Comparison of ENCODE assay signal across 18 cellular contexts in the genomic region with DNA sequence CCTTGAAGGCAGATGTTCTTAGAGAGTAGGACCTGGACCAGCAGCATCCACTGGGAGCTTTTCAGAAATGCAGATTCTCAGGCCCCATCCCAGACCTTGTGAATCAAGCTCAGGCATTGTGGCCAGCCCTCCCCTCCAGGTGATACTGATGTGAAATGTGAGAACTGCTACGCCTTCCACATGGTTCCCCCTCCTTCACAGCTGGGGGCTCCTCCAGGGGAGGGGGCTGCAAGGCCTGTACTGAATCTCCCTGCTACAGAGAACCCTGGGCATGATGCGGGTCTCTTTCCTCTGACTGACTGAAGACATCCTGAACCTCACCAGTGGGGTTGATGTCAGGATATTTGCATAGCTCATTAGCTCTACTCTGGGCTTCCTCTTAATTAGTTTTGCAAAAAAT.
"Had no signal": no experiment of that assay in that cellular context is flagged by ENCODE, and none has a peak within 500 bp of the region (broad histone marks: within the 10 kb centered on the region; RNA-seq: fewer than 3 reads in every experiment).

No MANE protein-coding gene starts in this region.

- DNase-seq: IMR-90, Kasumi-1, KG1, MM.1S, NCI-H1092 treated with DMSO at 0.1 percent for 48 hours, NCI-H1436, NCI-H187, NCI-H2029, NCI-H2081 treated with DMSO at 0.1 percent for 48 hours, NCI-H524, NCI-H69, NCI-H774, PC-3, SHP77 treated with DMSO at 0.1 percent for 48 hours, SJCRH30 had no signal

- FAIRE-seq: HepG2 had no signal

- H3K4me3 ChIP-seq: SJCRH30 had no signal

- H3K4me1 ChIP-seq: SJCRH30 had no signal

- H3K27ac ChIP-seq: SJCRH30 had no signal

- H3K36me3 ChIP-seq: SJCRH30 had no signal

- ATAC-seq: HepG2, Panc1, PC-3, Right ventricle myocardium inferior had no signal
